In the genomic region with DNA sequence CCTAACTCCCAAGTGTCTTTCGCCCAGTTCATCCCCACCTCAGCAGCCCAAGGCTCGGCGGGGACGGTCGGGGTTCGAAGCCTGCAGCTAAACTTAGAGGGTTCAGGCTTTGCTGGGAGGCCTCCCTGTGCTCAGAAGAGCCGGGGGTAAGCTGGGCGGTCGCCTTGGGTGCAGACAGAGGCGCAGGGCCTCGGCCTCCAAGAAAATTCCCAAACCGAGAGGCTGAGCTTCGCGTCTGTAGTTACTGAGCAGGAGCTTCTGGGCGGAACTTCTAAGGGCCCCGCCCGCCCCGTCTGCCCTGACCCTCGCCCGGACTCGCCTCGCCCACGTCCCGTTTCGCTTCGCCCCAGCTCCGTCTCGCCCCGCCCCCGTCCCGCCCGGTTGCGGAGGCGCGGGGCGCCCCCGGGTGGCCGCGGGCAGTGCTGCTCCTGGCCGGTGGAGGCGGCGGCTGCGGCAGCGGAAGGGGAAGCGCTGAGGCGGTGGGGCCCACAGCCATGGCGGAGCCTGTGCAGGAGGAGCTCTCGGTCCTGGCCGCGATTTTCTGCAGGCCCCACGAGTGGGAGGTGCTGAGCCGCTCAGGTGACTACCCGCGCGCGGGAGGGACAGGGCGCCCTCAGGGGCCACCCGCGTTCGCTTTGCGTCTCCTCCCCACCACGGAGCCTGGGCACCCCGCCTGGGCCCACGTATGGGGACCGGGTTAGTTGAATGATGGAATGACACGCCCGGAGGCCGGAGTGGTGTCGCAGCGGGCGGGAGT, we compare ENCODE assay signal across 8 cellular contexts. TPM values are rescaled to one million over a fixed set of nuclear protein-coding genes. Genes with fewer than 3 reads are reported as not detected.
A peak's percentile ranks its signal among the peaks of the same experiment; 100 is the strongest.
DNase-seq lines count a peak whose midpoint lies in the region; ATAC-seq and TF ChIP-seq lines count a peak whose summit lies in the region.

A gene with protein sequence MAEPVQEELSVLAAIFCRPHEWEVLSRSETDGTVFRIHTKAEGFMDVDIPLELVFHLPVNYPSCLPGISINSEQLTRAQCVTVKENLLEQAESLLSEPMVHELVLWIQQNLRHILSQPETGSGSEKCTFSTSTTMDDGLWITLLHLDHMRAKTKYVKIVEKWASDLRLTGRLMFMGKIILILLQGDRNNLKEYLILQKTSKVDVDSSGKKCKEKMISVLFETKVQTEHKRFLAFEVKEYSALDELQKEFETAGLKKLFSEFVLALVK (plus strand): TSS at position 474 of the 757 bp plus-strand sequence. CDS start 21 bp downstream, at position 495.

- H3K18ac ChIP-seq in mesenchymal stem cell (ENCODE audit: low read depth in 1 of 2, low read length in 2 of 2), result peak within 1 kb of the TSS; percentile 95 to 99

- no peaks in the 10 kb centered on the region for H3K9me3 ChIP-seq in effector memory CD4-positive, alpha-beta T cell (ENCODE audit: control insufficient read depth, low read length)
- no peaks in the 10 kb centered on the region for H3K9me3 ChIP-seq in mesenchymal stem cell (ENCODE audit: control insufficient read depth, low read length)

- under 1% methylated on average over 51 of the region's 71 CpGs for WGBS in mesenchymal stem cell

- TF ChIP-seq CTCF in HL-60 (IDR thresholded peaks at IDR 0.05; ENCODE audit: insufficient read depth, low read length), result peak; percentile 24

- peak within 1 kb of the TSS; percentile 83 for H3K27ac ChIP-seq in HL-60 (replicated peaks)
- H3K27ac ChIP-seq in effector memory CD4-positive, alpha-beta T cell (ENCODE audit: insufficient read depth, low read length, poor library complexity, severe bottlenecking), result peak within 1 kb of the TSS; percentile 69
- peak within 1 kb of the TSS; percentile 45 for H3K27ac ChIP-seq in mesenchymal stem cell (ENCODE audit: low read length, poor library complexity, severe bottlenecking)

- peak within 1 kb of the TSS; percentile 90 for H3K4me2 ChIP-seq in mesenchymal stem cell (ENCODE audit: low read length, poor library complexity, severe bottlenecking)

- H4K91ac ChIP-seq in mesenchymal stem cell (ENCODE audit: low read length), result peak within 1 kb of the TSS; percentile 99

- peak within 1 kb of the TSS; percentile 35 for H2BK5ac ChIP-seq in mesenchymal stem cell (ENCODE audit: low read depth, low read length, poor library complexity, severe bottlenecking)

- peaks cover 5% of the 10 kb centered on the region for H3K79me1 ChIP-seq in mesenchymal stem cell (replicated peaks; ENCODE audit: low read length, poor library complexity, severe bottlenecking)

- H3K4ac ChIP-seq in mesenchymal stem cell (ENCODE audit: low read depth in 1 of 2, low read length in 2 of 2), result peak within 1 kb of the TSS; percentile 24 to 65

- peak within 1 kb of the TSS in 1 of 2 experiments; percentile 78 for H3K14ac ChIP-seq in mesenchymal stem cell (ENCODE audit: low read length in 2 of 2)

- peak; percentile 70 for DNase-seq in COR-L47 (lab: John Stamatoyannopoulos, UW)
- peak; percentile 61 to 86 for DNase-seq in HL-60 (ENCODE audit: low read depth in 1 of 2, low spot score in 1 of 2)
- peak; percentile 12 for DNase-seq in NK-92 (lab: John Stamatoyannopoulos, UW; ENCODE audit: unreplicated experiment)
- DNase-seq in effector memory CD4-positive, alpha-beta T cell, result peak; percentile 85 to 90 (median 86)
- peak; percentile 88 for DNase-seq in mesenchymal stem cell
- DNase-seq in stimulated activated CD8-positive, alpha-beta memory T cell treated with anti-CD3 and anti-CD28 coated beads, Interleukin-12 subunit alpha, Interleukin-12 subunit beta, amount 100 ng/mL, for 4 hours (ENCODE audit: low read depth), result peak; percentile 89

- peak within 1 kb of the TSS; percentile 24 to 45 for H2BK12ac ChIP-seq in mesenchymal stem cell (ENCODE audit: low read length in 2 of 2)

- H3K4me1 ChIP-seq in effector memory CD4-positive, alpha-beta T cell (ENCODE audit: control insufficient read depth, insufficient read depth, low read length, poor library complexity, severe bottlenecking), result peaks cover 13% of the 10 kb centered on the region
- H3K4me1 ChIP-seq in mesenchymal stem cell (ENCODE audit: control insufficient read depth, insufficient read depth, low read depth, low read length), result peaks cover 4% of the 10 kb centered on the region

- H3K27me3 ChIP-seq in HL-60 (ENCODE audit: insufficient read depth, poor library complexity, severe bottlenecking) (no peaks in the 10 kb centered on the region), mesenchymal stem cell (ENCODE audit: control insufficient read depth in 1 of 2, insufficient read depth in 1 of 2, low read length in 2 of 2) (no peaks in the 10 kb centered on the region)
- peaks cover 3% of the 10 kb centered on the region for H3K27me3 ChIP-seq in effector memory CD4-positive, alpha-beta T cell (replicated peaks; ENCODE audit: control insufficient read depth, insufficient read depth, low read length, poor library complexity, severe bottlenecking)

- peak within 1 kb of the TSS; percentile 94 for H2AFZ ChIP-seq in mesenchymal stem cell (ENCODE audit: low read depth, low read length)

- CTCF ChIA-PET in activated CD8-positive, alpha-beta memory T cell treated with anti-CD3 and anti-CD28 coated beads for 36 hours (lab: Charles Lee), result interaction anchor here (0.5 to 2.3 kb wide), 13 partner anchors 8 to 380 kb away, joined by 3 to 15 read pairs (median 3); a partner anchor contains a TSS

- H3K23ac ChIP-seq in mesenchymal stem cell (ENCODE audit: low read length in 2 of 2), result peak within 1 kb of the TSS in 1 of 2 experiments; percentile 25

- H3K4me3 ChIP-seq in HL-60 (replicated peaks; ENCODE audit: insufficient read depth, low read length) (peak within 1 kb of the TSS; percentile 94), mesenchymal stem cell (ENCODE audit: insufficient read depth in 1 of 2, low read depth in 1 of 2, low read length in 2 of 2) (peak within 1 kb of the TSS; percentile 87 to 95)
- peak within 1 kb of the TSS; percentile 81 for H3K4me3 ChIP-seq in effector memory CD4-positive, alpha-beta T cell (ENCODE audit: insufficient read depth, low read depth, low read length, poor library complexity, severe bottlenecking)

- H3K9ac ChIP-seq in mesenchymal stem cell (ENCODE audit: low read length), result peak within 1 kb of the TSS; percentile 94

- no peaks in the 10 kb centered on the region for H3K36me3 ChIP-seq in effector memory CD4-positive, alpha-beta T cell (ENCODE audit: control insufficient read depth, insufficient read depth, low read length)
- H3K36me3 ChIP-seq in mesenchymal stem cell (ENCODE audit: control insufficient read depth in 1 of 2, insufficient read depth in 2 of 2, low read depth in 1 of 2, low read length in 2 of 2), result peaks cover 0 to 9% of the 10 kb centered on the region in 2 experiments

- peak; percentile 97 for ATAC-seq in GM19463 (IDR thresholded peaks at IDR 0.05; ENCODE audit: unreplicated experiment)

- POLR2A ChIA-PET in activated CD8-positive, alpha-beta memory T cell treated with anti-CD3 and anti-CD28 coated beads for 36 hours (lab: Charles Lee), result interaction anchor here (0.9 to 1.2 kb wide), 3 partner anchors 116 to 379 kb away, joined by 7 to 10 read pairs (median 7); a partner anchor contains a TSS

- peak within 1 kb of the TSS; percentile 99 for H2BK15ac ChIP-seq in mesenchymal stem cell (ENCODE audit: low read depth, poor library complexity, severe bottlenecking)

- peak within 1 kb of the TSS; percentile 86 for H2BK120ac ChIP-seq in mesenchymal stem cell (ENCODE audit: low read depth, low read length)

- no peak within 1 kb of the TSS for H2AK5ac ChIP-seq in mesenchymal stem cell (ENCODE audit: low read length, severe bottlenecking)

- peak within 1 kb of the TSS; percentile 92 for H4K8ac ChIP-seq in mesenchymal stem cell (ENCODE audit: low read length)

RNA-seq across cellular contexts. Expression of the gene that starts here (rescaled TPM):
- 10 to 100 TPM; 13.3 to 13.5 TPM for total RNA-seq in activated CD8-positive, alpha-beta memory T cell treated with anti-CD3 and anti-CD28 coated beads for 36 hours
- polyA plus RNA-seq in mesenchymal stem cell (2013, experiment 1 of 2), result 24.2 TPM
- 25.0 TPM for polyA plus RNA-seq in mesenchymal stem cell (2013, experiment 2 of 2)

Comparison
In these comparisons a context has a peak if more than half of its experiments do, and no peak if none do; other contexts are left out.
1. Peak in every context shown above with its lines: DNase-seq, ATAC-seq, H3K4me3 ChIP-seq and H3K27ac ChIP-seq.
2. DNase-seq: peak in every context shown above with its lines; median percentile 89 in stimulated activated CD8-positive, alpha-beta memory T cell treated with anti-CD3 and anti-CD28 coated beads, Interleukin-12 subunit alpha, Interleukin-12 subunit beta, amount 100 ng/mL, for 4 hours; 88 in mesenchymal stem cell; 86 in effector memory CD4-positive, alpha-beta T cell; 74 in HL-60; 70 in COR-L47; 12 in NK-92.